ENCODE assay signal across 8 cellular contexts in the genomic region with DNA sequence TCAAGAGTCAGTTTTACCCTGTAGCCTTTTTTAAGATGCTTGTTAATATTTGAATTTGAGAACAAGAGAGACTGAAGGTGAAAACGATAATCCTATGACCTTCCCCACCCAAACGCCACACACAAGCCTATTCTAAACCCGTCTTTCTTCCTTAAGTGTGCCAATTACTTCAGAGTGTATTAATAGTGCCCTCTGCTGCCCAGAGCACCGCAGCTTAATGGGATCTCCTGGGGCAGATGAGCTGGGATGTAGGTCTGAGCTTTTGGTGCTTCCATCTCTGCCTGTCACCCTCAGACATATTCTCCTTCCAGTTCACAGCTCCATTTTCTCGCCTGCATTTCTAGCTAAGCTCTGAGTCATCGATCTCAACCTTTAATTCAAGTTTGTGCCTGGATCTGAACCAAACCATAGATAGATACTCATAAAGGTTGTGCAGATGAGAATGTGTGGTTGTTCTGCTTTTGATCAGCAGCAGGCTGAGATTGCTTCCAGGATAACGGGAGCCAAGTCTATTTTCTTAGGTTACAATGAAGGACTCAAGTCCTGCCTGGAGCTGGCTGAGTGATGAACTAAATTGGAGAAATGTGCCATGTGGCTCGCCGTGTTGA. TPM values are rescaled to one million over a fixed set of nuclear protein-coding genes. Genes with fewer than 3 reads are reported as not detected.
DNase-seq lines count a peak whose midpoint lies in the region; ATAC-seq and TF ChIP-seq lines count a peak whose summit lies in the region.

No MANE protein-coding gene starts in this region.

- POLR2A ChIA-PET in WTC11 (lab: Charles Lee) = no interaction called here

- peaks cover 6% of the 10 kb centered on the region for H3K9me3 Mint-ChIP-seq in WTC11

- CTCF ChIA-PET in WTC11 (lab: Charles Lee) = interaction anchor here (0.5 to 2.6 kb wide), 12 partner anchors 10 to 317 kb away, joined by 3 to 26 read pairs (median 3); no protein-coding TSS in a partner anchor

- no peaks in the 10 kb centered on the region for H3K36me3 Mint-ChIP-seq in WTC11

- no peak overlapping the region for H3K27ac Mint-ChIP-seq in WTC11

- DNase-seq in Ammon's horn (ENCODE audit: low spot score) = peak; percentile 79
- DNase-seq in HuH-7 (ENCODE audit: low spot score) = peak; percentile 11
- DNase-seq in WTC11 (ENCODE audit: low spot score) = peak; percentile 25
- no peak for DNase-seq in left lobe of liver (ENCODE audit: low spot score)
- DNase-seq in activated naive CD4-positive, alpha-beta T cell treated with anti-CD3 and anti-CD28 coated beads, Interleukin-2, amount 50 U/mL, for 16 hours = no peak
- no peak for DNase-seq in NCI-H226

- no peak overlapping the region for H3K4me3 Mint-ChIP-seq in WTC11

- H3K4me1 Mint-ChIP-seq in WTC11 = no peaks in the 10 kb centered on the region

- TF ChIP-seq CTCF in WTC11 (IDR thresholded peaks at IDR 0.05) = no peak

- no peaks in the 10 kb centered on the region; the same call in 1 of the 2 replicates for H3K27me3 Mint-ChIP-seq in WTC11 (ENCODE audit: low read depth)

- ATAC-seq in WTC11 (peak; percentile 73), left lobe of liver (peak; percentile 85), GM19463 (IDR thresholded peaks at IDR 0.05; ENCODE audit: unreplicated experiment) (no peak), HG03354 (IDR thresholded peaks at IDR 0.05; ENCODE audit: poor library complexity, severe bottlenecking, unreplicated experiment) (no peak)

TF ChIP-seq in WTC11, 78 proteins besides CTCF, POLR2A, EP300 and RAD21:
- TF ChIP-seq CREM (CRISPR knock-in tag; IDR thresholded peaks at IDR 0.05) (no peak), ZNF263 (CRISPR knock-in tag; IDR thresholded peaks at IDR 0.05; ENCODE audit: low read depth) (no peak), NFE2L1 (CRISPR knock-in tag; IDR thresholded peaks at IDR 0.05) (no peak), CBFB (CRISPR knock-in tag; IDR thresholded peaks at IDR 0.05; ENCODE audit: low read depth) (no peak), EMX1 (CRISPR knock-in tag; IDR thresholded peaks at IDR 0.05) (no peak)
- TF ChIP-seq, protein P1, sequence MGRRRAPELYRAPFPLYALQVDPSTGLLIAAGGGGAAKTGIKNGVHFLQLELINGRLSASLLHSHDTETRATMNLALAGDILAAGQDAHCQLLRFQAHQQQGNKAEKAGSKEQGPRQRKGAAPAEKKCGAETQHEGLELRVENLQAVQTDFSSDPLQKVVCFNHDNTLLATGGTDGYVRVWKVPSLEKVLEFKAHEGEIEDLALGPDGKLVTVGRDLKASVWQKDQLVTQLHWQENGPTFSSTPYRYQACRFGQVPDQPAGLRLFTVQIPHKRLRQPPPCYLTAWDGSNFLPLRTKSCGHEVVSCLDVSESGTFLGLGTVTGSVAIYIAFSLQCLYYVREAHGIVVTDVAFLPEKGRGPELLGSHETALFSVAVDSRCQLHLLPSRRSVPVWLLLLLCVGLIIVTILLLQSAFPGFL (CRISPR knock-in tag; IDR thresholded peaks at IDR 0.05; ENCODE audit: borderline replicate concordance) = no peak
- TF ChIP-seq, protein P2, sequence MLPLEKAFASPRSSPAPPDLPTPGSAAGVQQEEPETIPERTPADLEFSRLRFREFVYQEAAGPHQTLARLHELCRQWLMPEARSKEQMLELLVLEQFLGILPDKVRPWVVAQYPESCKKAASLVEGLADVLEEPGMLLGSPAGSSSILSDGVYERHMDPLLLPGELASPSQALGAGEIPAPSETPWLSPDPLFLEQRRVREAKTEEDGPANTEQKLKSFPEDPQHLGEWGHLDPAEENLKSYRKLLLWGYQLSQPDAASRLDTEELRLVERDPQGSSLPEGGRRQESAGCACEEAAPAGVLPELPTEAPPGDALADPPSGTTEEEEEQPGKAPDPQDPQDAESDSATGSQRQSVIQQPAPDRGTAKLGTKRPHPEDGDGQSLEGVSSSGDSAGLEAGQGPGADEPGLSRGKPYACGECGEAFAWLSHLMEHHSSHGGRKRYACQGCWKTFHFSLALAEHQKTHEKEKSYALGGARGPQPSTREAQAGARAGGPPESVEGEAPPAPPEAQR (CRISPR knock-in tag; IDR thresholded peaks at IDR 0.05) = no peak
- TF ChIP-seq, protein P3, sequence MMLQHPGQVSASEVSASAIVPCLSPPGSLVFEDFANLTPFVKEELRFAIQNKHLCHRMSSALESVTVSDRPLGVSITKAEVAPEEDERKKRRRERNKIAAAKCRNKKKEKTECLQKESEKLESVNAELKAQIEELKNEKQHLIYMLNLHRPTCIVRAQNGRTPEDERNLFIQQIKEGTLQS (CRISPR knock-in tag; conservative IDR thresholded peaks at IDR 0.05) = no peak

RNA-seq across cellular contexts. Expression of a gene that starts 46.4 kb away (rescaled TPM):
- 0.48 to 0.81 TPM (median 0.62 TPM) in 3 replicates for total RNA-seq in WTC11 (2021)
- 0.18 TPM for total RNA-seq in left lobe of liver

Comparison
In these comparisons a context has a peak if more than half of its experiments do, and no peak if none do; other contexts are left out.
1. DNase-seq: peak in Ammon's horn (single experiment), HuH-7 (single experiment) and WTC11 (single experiment); none in left lobe of liver (single experiment), activated naive CD4-positive, alpha-beta T cell treated with anti-CD3 and anti-CD28 coated beads, Interleukin-2, amount 50 U/mL, for 16 hours (single experiment) and NCI-H226 (single experiment).
2. ATAC-seq: peak in WTC11 (single experiment) and left lobe of liver (single experiment); none in GM19463 (single experiment) and HG03354 (single experiment).